Comparison of ENCODE assay signal across 9 cellular contexts in genomic region chr20:4951299-4951698, GRCh38. TPM values are rescaled to one million over a fixed set of nuclear protein-coding genes. Genes with fewer than 3 reads are reported as not detected.
DNase-seq lines count a peak whose midpoint lies in the region; ATAC-seq and TF ChIP-seq lines count a peak whose summit lies in the region.
"Had no signal": no experiment of that assay in that cellular context is flagged by ENCODE, and none has a peak within 500 bp of the region (broad histone marks: within the 10 kb centered on the region; RNA-seq: fewer than 3 reads in every experiment).

No MANE protein-coding gene starts in this region.

- no peak overlapping the region for H2BK120ac ChIP-seq in mesendoderm (ENCODE audit: low read depth, low read length)

- H3K4me3 Mint-ChIP-seq in T-helper 2 cell treated with Interferon-gamma antibody and Interleukin-4, amounts not matched to agents 5 μg/mL and 100 μg/mL, for 36 hours, result no peak overlapping the region
- no peak overlapping the region for H3K4me3 Mint-ChIP-seq in mesothelial cell of epicardium

- no peak overlapping the region for H2BK15ac ChIP-seq in mesendoderm (replicated peaks; ENCODE audit: low read depth)

- H3K79me1 ChIP-seq in mesendoderm (ENCODE audit: low read length), result no peaks in the 10 kb centered on the region

- H3K4me2 ChIP-seq in mesendoderm (ENCODE audit: low read length), result no peak overlapping the region

- no peak for TF ChIP-seq POLR2A in uterus (IDR thresholded peaks at IDR 0.05)

- TF ChIP-seq CTCF in uterus (IDR thresholded peaks at IDR 0.05) (no peak), mesothelial cell of epicardium (IDR thresholded peaks at IDR 0.05; ENCODE audit: unreplicated experiment) (no peak)

- ATAC-seq in GM18858 (IDR thresholded peaks at IDR 0.05; ENCODE audit: unreplicated experiment), result no peak
- no peak for ATAC-seq in HG03521 (IDR thresholded peaks at IDR 0.05; ENCODE audit: unreplicated experiment)

- no peaks in the 10 kb centered on the region for H3K27me3 ChIP-seq in mesendoderm (ENCODE audit: insufficient read depth, low read length, poor library complexity)
- H3K27me3 ChIP-seq in uterus, result no peaks in the 10 kb centered on the region

- intact Hi-C loops in uterus (cut with DNase I; ENCODE audit: low total_unique reads), result loop anchor here (10.0 kb wide), 1 partner anchor 346 kb away; no protein-coding TSS in a partner anchor

- no peak overlapping the region for H3K56ac ChIP-seq in mesendoderm (ENCODE audit: low read length)

- H4K8ac ChIP-seq in mesendoderm (ENCODE audit: low read depth, low read length), result no peak overlapping the region

- H3K18ac ChIP-seq in mesendoderm (ENCODE audit: low read length), result no peak overlapping the region

- H3K27ac ChIP-seq in mesendoderm (ENCODE audit: low read depth, low read length) (no peak overlapping the region), uterus (peak overlapping the region; percentile 41 to 91)

- H3K4me3 ChIP-seq in mesendoderm (ENCODE audit: low read length), result no peak overlapping the region
- H3K4me3 ChIP-seq in uterus, result no peak overlapping the region

- no peak overlapping the region for H2BK5ac ChIP-seq in mesendoderm (ENCODE audit: low read length)

- H3K4ac ChIP-seq in mesendoderm (ENCODE audit: low read depth, low read length), result no peak overlapping the region

- no peaks in the 10 kb centered on the region for H3K79me2 ChIP-seq in mesendoderm (ENCODE audit: control insufficient read depth, insufficient read depth, low read length)

- no peak overlapping the region for H3K9ac ChIP-seq in mesendoderm (ENCODE audit: low read length)

- H3K9me3 ChIP-seq in uterus, result no peaks in the 10 kb centered on the region

- no peak overlapping the region for H4K5ac ChIP-seq in mesendoderm (ENCODE audit: low read length)

- H3K9me3 Mint-ChIP-seq in T-helper 2 cell treated with Interferon-gamma antibody and Interleukin-4, amounts not matched to agents 5 μg/mL and 100 μg/mL, for 36 hours, result peaks cover 4% of the 10 kb centered on the region
- H3K9me3 Mint-ChIP-seq in mesothelial cell of epicardium, result peaks cover 5% of the 10 kb centered on the region

- no CpG with 5 or more reads among the region's 3 CpGs for WGBS in mesendoderm (ENCODE audit: extremely low coverage, insufficient coverage, low lambda C conversion rate)

- no peak overlapping the region for H2AK5ac ChIP-seq in mesendoderm (ENCODE audit: low read length)

- peaks cover 13% of the 10 kb centered on the region for H3K36me3 Mint-ChIP-seq in T-helper 2 cell treated with Interferon-gamma antibody and Interleukin-4, amounts not matched to agents 5 μg/mL and 100 μg/mL, for 36 hours (ENCODE audit: low read depth)
- peaks cover 16% of the 10 kb centered on the region for H3K36me3 Mint-ChIP-seq in mesothelial cell of epicardium

- no peak for DNase-seq in T-helper 2 cell treated with Interferon-gamma antibody and Interleukin-4, amounts not matched to agents 5 μg/mL and 100 μg/mL, for 36 hours (ENCODE audit: low spot score)
- DNase-seq in T-helper 2 cell, result no peak
- peak; percentile 71 for DNase-seq in epidermal melanocyte (ENCODE audit: insufficient read length, low spot score)
- DNase-seq in mesendoderm, result peak; percentile 25
- peak; percentile 27 to 63 for DNase-seq in uterus
- no peak for DNase-seq in mesothelial cell of epicardium (ENCODE audit: low spot score in 2 of 2, unreplicated experiment in 2 of 2)
- DNase-seq: activated CD4-positive, alpha-beta T cell treated with anti-CD3 and anti-CD28 coated beads for 1 hour had no signal

- H3K4me1 ChIP-seq in mesendoderm (ENCODE audit: control insufficient read depth, low read depth, low read length), result no peaks in the 10 kb centered on the region
- H3K4me1 ChIP-seq in uterus, result no peaks in the 10 kb centered on the region

- H3K4me1 Mint-ChIP-seq in T-helper 2 cell treated with Interferon-gamma antibody and Interleukin-4, amounts not matched to agents 5 μg/mL and 100 μg/mL, for 36 hours (ENCODE audit: low read depth), result peaks cover 31% of the 10 kb centered on the region
- peaks cover under 1% of the 10 kb centered on the region for H3K4me1 Mint-ChIP-seq in mesothelial cell of epicardium

- H3K27me3 Mint-ChIP-seq in T-helper 2 cell treated with Interferon-gamma antibody and Interleukin-4, amounts not matched to agents 5 μg/mL and 100 μg/mL, for 36 hours (ENCODE audit: low read depth), result no peaks in the 10 kb centered on the region
- H3K27me3 Mint-ChIP-seq in mesothelial cell of epicardium (ENCODE audit: low read depth), result no peaks in the 10 kb centered on the region

- no peak overlapping the region for H3K23ac ChIP-seq in mesendoderm (ENCODE audit: low read length)

- H3K36me3 ChIP-seq in mesendoderm (ENCODE audit: control insufficient read depth, insufficient read depth, low read length), result no peaks in the 10 kb centered on the region
- H3K36me3 ChIP-seq in uterus, result no peaks in the 10 kb centered on the region

- H3K27ac Mint-ChIP-seq in T-helper 2 cell treated with Interferon-gamma antibody and Interleukin-4, amounts not matched to agents 5 μg/mL and 100 μg/mL, for 36 hours, result peak overlapping the region; percentile 17
- H3K27ac Mint-ChIP-seq in mesothelial cell of epicardium, result no peak overlapping the region

RNA-seq across cellular contexts. Expression of gene SLC23A2, which starts 50.0 kb away (rescaled TPM):
- polyA plus RNA-seq in mesendoderm (2013, experiment 1 of 2), result 8.1 TPM
- 8.0 TPM for polyA plus RNA-seq in mesendoderm (2013, experiment 2 of 2)
- total RNA-seq in uterus (10 to 100 TPM in 3 of 4 donors, 1 to 10 TPM in 1; 6.2 to 41.4 (median 26.6) TPM), mesothelial cell of epicardium (33.7 to 35.5 TPM (median 34.7 TPM) in 3 replicates)

Comparison
In these comparisons a context has a peak if more than half of its experiments do, and no peak if none do; other contexts are left out.
1. DNase-seq: peak in epidermal melanocyte (single experiment), mesendoderm (single experiment) and uterus (2 of 2); none in T-helper 2 cell treated with Interferon-gamma antibody and Interleukin-4, amounts not matched to agents 5 μg/mL and 100 μg/mL, for 36 hours (single experiment), T-helper 2 cell (0 of 5) and mesothelial cell of epicardium (0 of 2).